8 cellular contexts compared by ENCODE assay signal in the genomic region with DNA sequence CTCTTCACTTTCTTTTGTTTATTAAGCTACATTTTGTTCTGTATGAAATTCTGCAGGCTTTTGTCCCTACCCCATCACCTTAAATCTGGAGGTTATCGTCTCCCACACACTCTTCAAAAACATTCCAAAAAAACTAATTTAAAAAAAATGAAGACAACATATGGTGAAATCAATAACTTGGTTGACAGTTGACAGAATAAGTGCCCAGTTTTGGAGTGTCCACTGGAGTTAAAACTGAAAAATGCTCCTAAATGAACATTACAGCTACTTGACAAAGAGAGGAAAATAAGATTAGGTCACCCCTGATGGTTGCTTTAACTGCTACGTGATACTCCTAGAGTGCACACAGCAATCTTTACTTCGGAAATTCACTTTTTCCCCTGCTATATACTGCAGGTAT. TPM values are rescaled to one million over a fixed set of nuclear protein-coding genes. Genes with fewer than 3 reads are reported as not detected.
A peak's percentile ranks its signal among the peaks of the same experiment; 100 is the strongest.
DNase-seq lines count a peak whose midpoint lies in the region; ATAC-seq and TF ChIP-seq lines count a peak whose summit lies in the region.

No MANE protein-coding gene starts in this region.

- no peaks in the 10 kb centered on the region for H3K36me3 Mint-ChIP-seq in activated naive CD8-positive, alpha-beta T cell
- H3K36me3 Mint-ChIP-seq in memory B cell = no peaks in the 10 kb centered on the region

- peak overlapping the region in 10 of 12 donors; percentile 77 to 93 (median 82) for H3K4me3 ChIP-seq in heart left ventricle
- H3K4me3 ChIP-seq in uterus = peak overlapping the region; percentile 71 to 89

- TF ChIP-seq CTCF in heart left ventricle (IDR thresholded peaks at IDR 0.05) (no peak), uterus (IDR thresholded peaks at IDR 0.05) (no peak)

- no peaks in the 10 kb centered on the region for H3K27me3 ChIP-seq in heart left ventricle
- no peaks in the 10 kb centered on the region for H3K27me3 ChIP-seq in uterus

- no peak for ATAC-seq in heart left ventricle
- ATAC-seq in Right ventricle myocardium inferior = no peak
- ATAC-seq in memory B cell (ENCODE audit: low read depth) = no peak
- ATAC-seq in GM19395 (IDR thresholded peaks at IDR 0.05; ENCODE audit: unreplicated experiment) = no peak
- no peak for ATAC-seq in HG02759 (IDR thresholded peaks at IDR 0.05; ENCODE audit: unreplicated experiment)

- peak overlapping the region; percentile 94 for H3K27ac Mint-ChIP-seq in activated naive CD8-positive, alpha-beta T cell
- peak overlapping the region; percentile 92 for H3K27ac Mint-ChIP-seq in memory B cell

- DNase-seq in heart left ventricle (no peak), Right ventricle myocardium inferior (ENCODE audit: missing footprints) (no peak), memory B cell (ENCODE audit: low spot score in 2 of 2) (no peak), uterus (no peak), NCI-H345 treated with DMSO at 0.1 percent for 48 hours (lab: John Stamatoyannopoulos, UW; ENCODE audit: unreplicated experiment) (no peak)

- H3K9me3 ChIP-seq in heart left ventricle (no peaks in the 10 kb centered on the region), uterus (no peaks in the 10 kb centered on the region)

- TF ChIP-seq POLR2A in heart left ventricle (IDR thresholded peaks at IDR 0.05) = no peak
- TF ChIP-seq POLR2A in uterus (IDR thresholded peaks at IDR 0.05) = no peak

- WGBS in heart left ventricle, 4 donors = 47 to 67% (median 58%) methylated on average over 3 of the region's 3 CpGs

- H3K27ac ChIP-seq in heart left ventricle (peak overlapping the region in 6 of 12 donors; percentile 24 to 97 (median 94)), uterus (peak overlapping the region; percentile 98 to 99)

- intact Hi-C loops in heart left ventricle (cut with DNase I) = loop anchor here in 7 of 10 donors (2.0 to 10.0 kb wide), 13 partner anchors 52 to 324 kb away; a partner anchor contains a TSS
- intact Hi-C loops in Right ventricle myocardium inferior (cut with DNase I) = loop anchor here (10.0 kb wide), 1 partner anchor 236 kb away; a partner anchor contains a TSS
- intact Hi-C loops in uterus (cut with DNase I; ENCODE audit: low total_unique reads) = loop anchor here (5.0 kb wide), 1 partner anchor 207 kb away; no protein-coding TSS in a partner anchor

- H3K36me3 ChIP-seq in heart left ventricle (no peaks in the 10 kb centered on the region), uterus (no peaks in the 10 kb centered on the region)

- H3K4me1 ChIP-seq in heart left ventricle (peaks cover 0 to 24% (median 16%) of the 10 kb centered on the region in 12 donors), uterus (peaks cover 0 to 4% of the 10 kb centered on the region in 2 donors)

- peak overlapping the region; percentile 98 for H3K4me3 Mint-ChIP-seq in activated naive CD8-positive, alpha-beta T cell
- no peak overlapping the region for H3K4me3 Mint-ChIP-seq in memory B cell

- no peaks in the 10 kb centered on the region for H3K27me3 Mint-ChIP-seq in activated naive CD8-positive, alpha-beta T cell
- no peaks in the 10 kb centered on the region for H3K27me3 Mint-ChIP-seq in memory B cell

- H3K9me3 Mint-ChIP-seq in activated naive CD8-positive, alpha-beta T cell (ENCODE audit: low read depth) = no peaks in the 10 kb centered on the region
- no peaks in the 10 kb centered on the region for H3K9me3 Mint-ChIP-seq in memory B cell

- H3K4me1 Mint-ChIP-seq in activated naive CD8-positive, alpha-beta T cell (ENCODE audit: low read depth) = peaks cover 44% of the 10 kb centered on the region
- H3K4me1 Mint-ChIP-seq in memory B cell = peaks cover 23% of the 10 kb centered on the region

RNA-seq across cellular contexts. Expression of a gene that starts 0.6 kb away (rescaled TPM):
- total RNA-seq in heart left ventricle (10 to 100 TPM in 8 of 9 donors, 1 to 10 TPM in 1; 9.5 to 30.1 (median 18.6) TPM), Right ventricle myocardium inferior (11.9 TPM), uterus (10 to 100 TPM in 2 of 4 donors, 1 to 10 TPM in 2; 2.9 to 33.1 (median 14.2) TPM)
- 1 to 10 TPM; 4.5 to 9.2 TPM for polyA plus RNA-seq in heart left ventricle
